ENCODE assay signal across 16 cellular contexts in genomic region chr6:109118337-109118736, GRCh38.
"Had no signal": no experiment of that assay in that cellular context is flagged by ENCODE, and none has a peak within 500 bp of the region (broad histone marks: within the 10 kb centered on the region; RNA-seq: fewer than 3 reads in every experiment).

No MANE protein-coding gene starts in this region.

- H3K27ac ChIP-seq: body of pancreas, epithelial cell of prostate, hepatocyte, prostate gland, upper lobe of right lung had no signal

- H3K9me3 ChIP-seq: body of pancreas, prostate gland, upper lobe of right lung had no signal

- H3K27me3 ChIP-seq: body of pancreas, hepatocyte, upper lobe of right lung had no signal

- DNase-seq: activated CD4-positive, alpha-beta T cell treated with anti-CD3 and anti-CD28 coated beads, Interleukin-2, amount 50 U/mL, for 1 hour; activated effector memory CD4-positive, alpha-beta T cell treated with Interleukin-2 at 50 U/mL for 16 hours; amniotic stem cell; body of pancreas; effector memory CD8-positive, alpha-beta T cell; naive thymus-derived CD8-positive, alpha-beta T cell; occipital lobe; stimulated activated CD4-positive, alpha-beta T cell treated with anti-CD3 and anti-CD28 coated beads, Interleukin-12 subunit alpha, Interleukin-12 subunit beta, amount 100 ng/mL, for 4 hours; stimulated activated naive CD4-positive, alpha-beta T cell; T-helper 2 cell; upper lobe of right lung had no signal

- H3K4me1 ChIP-seq: prostate gland had no signal

- H3K36me3 ChIP-seq: prostate gland, upper lobe of right lung had no signal

- H2AFZ ChIP-seq: hepatocyte had no signal

- ATAC-seq: body of pancreas; effector memory CD8-positive, alpha-beta T cell; naive thymus-derived CD8-positive, alpha-beta T cell; sciatic nerve had no signal

- H3K4me2 ChIP-seq: hepatocyte had no signal

- H3K4me3 ChIP-seq: body of pancreas, hepatocyte, lung, prostate gland, upper lobe of right lung had no signal
